10 cellular contexts compared by ENCODE assay signal in the genomic region with DNA sequence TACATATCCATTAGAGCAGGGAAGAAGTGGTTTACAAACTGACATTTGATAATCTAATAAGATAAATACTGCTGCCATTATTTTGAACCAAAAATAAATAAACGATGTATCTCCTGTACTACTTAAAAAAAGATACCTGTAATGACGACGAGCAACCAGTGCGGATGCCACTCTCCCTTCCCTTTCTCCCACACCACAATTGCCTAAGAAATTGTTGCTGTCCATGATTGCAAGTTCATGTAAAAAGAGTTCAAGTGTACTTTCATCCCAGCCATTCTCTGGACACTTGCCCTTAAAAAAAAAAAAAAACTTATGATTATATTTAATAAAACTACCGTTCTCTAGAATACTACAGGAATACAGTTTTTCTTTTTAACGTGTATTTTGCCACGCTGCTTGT. TPM values are rescaled to one million over a fixed set of nuclear protein-coding genes. Genes with fewer than 3 reads are reported as not detected.
A peak's percentile ranks its signal among the peaks of the same experiment; 100 is the strongest.
DNase-seq lines count a peak whose midpoint lies in the region; ATAC-seq and TF ChIP-seq lines count a peak whose summit lies in the region.
"Had no signal": no experiment of that assay in that cellular context is flagged by ENCODE, and none has a peak within 500 bp of the region (broad histone marks: within the 10 kb centered on the region; RNA-seq: fewer than 3 reads in every experiment).

No MANE protein-coding gene starts in this region.

- H3K4me1 Mint-ChIP-seq in activated naive CD8-positive, alpha-beta T cell treated with anti-CD3 and anti-CD28 coated beads, Interleukin-2, amount 10 ng/mL, durations not matched to agents 7 days and 5 days, result peaks cover 22% of the 10 kb centered on the region
- H3K4me1 Mint-ChIP-seq in neural progenitor cell, result peaks cover 14% of the 10 kb centered on the region

- POLR2A ChIA-PET in SK-N-SH (lab: Yijun Ruan, JAX), result interaction anchor here (1.4 kb wide), 1 partner anchor 11 kb away, joined by 3 read pairs; no protein-coding TSS in a partner anchor
- POLR2A ChIA-PET in activated naive CD8-positive, alpha-beta T cell treated with anti-CD3 and anti-CD28 coated beads, Interleukin-2, amount 10 ng/mL, durations not matched to agents 7 days and 5 days (lab: Charles Lee), result interaction anchor here (1.7 to 4.0 kb wide), 2 partner anchors 76 to 574 kb away, joined by 9 to 58 read pairs; a partner anchor contains a TSS

- WGBS in SK-N-SH (ENCODE audit: low lambda C conversion rate), result 85% methylated on average over 7 of the region's 7 CpGs

- H3F3A ChIP-seq in SK-N-SH (replicated peaks; ENCODE audit: insufficient read depth) (peaks cover 25% of the 10 kb centered on the region), MM.1S (ENCODE audit: insufficient read depth, low read length) (peaks cover 22% of the 10 kb centered on the region), neural progenitor cell (ENCODE audit: low read depth) (peaks cover 23% of the 10 kb centered on the region)

- no peak for TF ChIP-seq RAD21 in SK-N-SH (IDR thresholded peaks at IDR 0.05; ENCODE audit: low read length)

- H3K9me3 Mint-ChIP-seq in activated naive CD8-positive, alpha-beta T cell treated with anti-CD3 and anti-CD28 coated beads, Interleukin-2, amount 10 ng/mL, durations not matched to agents 7 days and 5 days, result no peaks in the 10 kb centered on the region
- H3K9me3 Mint-ChIP-seq in neural progenitor cell, result no peaks in the 10 kb centered on the region

- H3K4me3 ChIP-seq in SK-N-SH (ENCODE audit: low read depth in 2 of 2, low read length in 1 of 2) (no peak overlapping the region; a peak in 1 of 4 replicates), MM.1S (ENCODE audit: low read length) (no peak overlapping the region), neural progenitor cell (peak overlapping the region; percentile 67)

- H3K36me3 ChIP-seq in SK-N-SH (replicated peaks in 1 of 2; ENCODE audit: control insufficient read depth in 1 of 2, insufficient read depth in 2 of 2, low read length in 1 of 2), result peaks cover 13 to 21% of the 10 kb centered on the region in 2 experiments
- no peaks in the 10 kb centered on the region for H3K36me3 ChIP-seq in MM.1S (replicated peaks; ENCODE audit: insufficient read depth, low read length)
- H3K36me3 ChIP-seq in neural progenitor cell, result peaks cover 4% of the 10 kb centered on the region
- H3K36me3 ChIP-seq: BE2C, ovary had no signal

- DNase-seq in SK-N-SH (no peak), MM.1S (no peak), neural progenitor cell (ENCODE audit: low spot score) (no peak), NCI-H446 treated with DMSO at 0.1 percent for 48 hours (lab: John Stamatoyannopoulos, UW) (no peak), cerebellar nuclear complex (lab: John Stamatoyannopoulos, UW) (no peak)
- no peak for DNase-seq in activated naive CD8-positive, alpha-beta T cell treated with anti-CD3 and anti-CD28 coated beads, Interleukin-2, amount 10 ng/mL, durations not matched to agents 7 days and 5 days
- DNase-seq: BE2C had no signal

- no peak overlapping the region for H3K4me2 ChIP-seq in SK-N-SH
- H3K4me2 ChIP-seq in MM.1S (ENCODE audit: low read depth, low read length), result peak overlapping the region; percentile 62; the same call in 1 of the 2 replicates
- peak overlapping the region; percentile 84 for H3K4me2 ChIP-seq in neural progenitor cell

- H2AFZ ChIP-seq in SK-N-SH (ENCODE audit: low read depth), result peak overlapping the region; percentile 89; the same call in 1 of the 2 replicates
- H2AFZ ChIP-seq in MM.1S (ENCODE audit: low read length), result no peak overlapping the region
- H2AFZ ChIP-seq in neural progenitor cell (replicated peaks), result no peak overlapping the region

- no peak for TF ChIP-seq CTCF in SK-N-SH (IDR thresholded peaks at IDR 0.05)
- TF ChIP-seq CTCF in MM.1S (IDR thresholded peaks at IDR 0.05; ENCODE audit: low read length), result no peak
- TF ChIP-seq CTCF in neural progenitor cell (IDR thresholded peaks at IDR 0.05), result no peak

- peaks cover 14% of the 10 kb centered on the region for H3K36me3 Mint-ChIP-seq in activated naive CD8-positive, alpha-beta T cell treated with anti-CD3 and anti-CD28 coated beads, Interleukin-2, amount 10 ng/mL, durations not matched to agents 7 days and 5 days
- peaks cover 5% of the 10 kb centered on the region for H3K36me3 Mint-ChIP-seq in neural progenitor cell

- peak overlapping the region; percentile 95 for H3K4me3 Mint-ChIP-seq in activated naive CD8-positive, alpha-beta T cell treated with anti-CD3 and anti-CD28 coated beads, Interleukin-2, amount 10 ng/mL, durations not matched to agents 7 days and 5 days
- peak overlapping the region; percentile 89 for H3K4me3 Mint-ChIP-seq in neural progenitor cell

- H3K27ac ChIP-seq in SK-N-SH (ENCODE audit: low read depth in 2 of 2, low read length in 1 of 2) (no peak overlapping the region), MM.1S (ENCODE audit: low read length) (no peak overlapping the region), neural progenitor cell (no peak overlapping the region)
- H3K27ac ChIP-seq: ovary had no signal

- no peaks in the 10 kb centered on the region for H4K20me1 ChIP-seq in SK-N-SH (ENCODE audit: insufficient read depth)
- no peaks in the 10 kb centered on the region for H4K20me1 ChIP-seq in MM.1S (ENCODE audit: insufficient read depth, low read length)
- no peaks in the 10 kb centered on the region for H4K20me1 ChIP-seq in neural progenitor cell (ENCODE audit: low read depth)

- CTCF ChIA-PET in SK-N-SH (lab: Yijun Ruan, JAX), result interaction anchor here (1.9 kb wide), 1 partner anchor 14 kb away, joined by 13 read pairs; no protein-coding TSS in a partner anchor

- H3K9me2 ChIP-seq in SK-N-SH, result no peaks in the 10 kb centered on the region
- H3K9me2 ChIP-seq in MM.1S (replicated peaks; ENCODE audit: insufficient read depth, low read length), result no peaks in the 10 kb centered on the region

- no peaks in the 10 kb centered on the region; the same call in 1 of the 2 replicates for H3K79me2 ChIP-seq in SK-N-SH (ENCODE audit: insufficient read depth)
- H3K79me2 ChIP-seq in MM.1S (ENCODE audit: low read length), result peaks cover 28% of the 10 kb centered on the region
- peaks cover 13% of the 10 kb centered on the region for H3K79me2 ChIP-seq in neural progenitor cell (ENCODE audit: low read depth)

- H3K9me3 ChIP-seq in SK-N-SH, result no peaks in the 10 kb centered on the region
- no peaks in the 10 kb centered on the region for H3K9me3 ChIP-seq in MM.1S (replicated peaks; ENCODE audit: insufficient read depth, low read length)
- no peaks in the 10 kb centered on the region for H3K9me3 ChIP-seq in neural progenitor cell (ENCODE audit: low read depth)
- H3K9me3 ChIP-seq: BE2C, ovary had no signal

- H3K4me1 ChIP-seq in SK-N-SH (ENCODE audit: control insufficient read depth in 1 of 2, insufficient read depth in 2 of 2, low read depth in 1 of 2, low read length in 1 of 2) (peaks cover 0 to 14% of the 10 kb centered on the region in 2 experiments; a peak in 2 of 4 replicates), MM.1S (ENCODE audit: low read length) (peaks cover 8% of the 10 kb centered on the region; the same call in 1 of the 2 replicates), neural progenitor cell (peaks cover 19% of the 10 kb centered on the region)
- H3K4me1 ChIP-seq: BE2C had no signal

- H3K27ac Mint-ChIP-seq in activated naive CD8-positive, alpha-beta T cell treated with anti-CD3 and anti-CD28 coated beads, Interleukin-2, amount 10 ng/mL, durations not matched to agents 7 days and 5 days, result peak overlapping the region; percentile 93
- H3K27ac Mint-ChIP-seq in neural progenitor cell, result no peak overlapping the region

- H3K27me3 ChIP-seq in SK-N-SH (ENCODE audit: insufficient read depth) (no peaks in the 10 kb centered on the region), MM.1S (replicated peaks; ENCODE audit: insufficient read depth, low read length) (no peaks in the 10 kb centered on the region), neural progenitor cell (no peaks in the 10 kb centered on the region)
- H3K27me3 ChIP-seq: BE2C, ovary had no signal

- no peak for ATAC-seq in SK-N-SH treated with all-trans-retinoic acid at 6 μM for 48 hours
- no peak for ATAC-seq in activated naive CD8-positive, alpha-beta T cell treated with anti-CD3 and anti-CD28 coated beads, Interleukin-2, amount 10 ng/mL, durations not matched to agents 7 days and 5 days (ENCODE audit: low read depth)
- ATAC-seq in GM19455 (IDR thresholded peaks at IDR 0.05; ENCODE audit: unreplicated experiment), result no peak

- H3K9ac ChIP-seq in SK-N-SH, result no peak overlapping the region
- H3K9ac ChIP-seq in MM.1S (ENCODE audit: low read length), result no peak overlapping the region
- H3K9ac ChIP-seq in neural progenitor cell, result no peak overlapping the region

- TF ChIP-seq EP300 in SK-N-SH (IDR thresholded peaks at IDR 0.05; ENCODE audit: borderline replicate concordance in 1 of 2, low read depth in 1 of 2, low read length in 1 of 2), result no peak

- no peaks in the 10 kb centered on the region for H3K27me3 Mint-ChIP-seq in activated naive CD8-positive, alpha-beta T cell treated with anti-CD3 and anti-CD28 coated beads, Interleukin-2, amount 10 ng/mL, durations not matched to agents 7 days and 5 days
- peaks cover 9% of the 10 kb centered on the region for H3K27me3 Mint-ChIP-seq in neural progenitor cell (ENCODE audit: insufficient read depth, low read depth)

TF ChIP-seq in SK-N-SH, 30 proteins besides CTCF, POLR2A, EP300 and RAD21 (continues in another document):
- TF ChIP-seq, protein P1, sequence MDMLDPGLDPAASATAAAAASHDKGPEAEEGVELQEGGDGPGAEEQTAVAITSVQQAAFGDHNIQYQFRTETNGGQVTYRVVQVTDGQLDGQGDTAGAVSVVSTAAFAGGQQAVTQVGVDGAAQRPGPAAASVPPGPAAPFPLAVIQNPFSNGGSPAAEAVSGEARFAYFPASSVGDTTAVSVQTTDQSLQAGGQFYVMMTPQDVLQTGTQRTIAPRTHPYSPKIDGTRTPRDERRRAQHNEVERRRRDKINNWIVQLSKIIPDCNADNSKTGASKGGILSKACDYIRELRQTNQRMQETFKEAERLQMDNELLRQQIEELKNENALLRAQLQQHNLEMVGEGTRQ (IDR thresholded peaks at IDR 0.05; ENCODE audit: borderline replicate concordance, low read depth, low read length), result no peak
- no peak for TF ChIP-seq CHD2 (IDR thresholded peaks at IDR 0.05; ENCODE audit: low read length, partially characterized antibody)

RNA-seq across cellular contexts. Expression of a gene that starts 1.4 kb away (rescaled TPM):
- 2.0 and 2.7 TPM in 2 replicates for polyA plus RNA-seq in SK-N-SH (2012; rRNA removed)
- 2.4 TPM in 2 replicates for polyA plus RNA-seq in SK-N-SH (2012; cell fraction: cytosol; rRNA removed)
- 2.4 and 6.8 TPM in 2 replicates for polyA plus RNA-seq in SK-N-SH (2012; cell fraction: nucleus; rRNA removed)
- 10 to 100 TPM; 15.1 to 15.5 TPM for total RNA-seq in activated naive CD8-positive, alpha-beta T cell treated with anti-CD3 and anti-CD28 coated beads, Interleukin-2, amount 10 ng/mL, durations not matched to agents 7 days and 5 days
- total RNA-seq in neural progenitor cell (ENCODE audit: low replicate concordance), result 16.3 and 24.5 TPM in 2 replicates
